In genomic region chr9:14372437-14373318, GRCh38 we compare ENCODE assay signal across 10 cellular contexts. TPM values are rescaled to one million over a fixed set of nuclear protein-coding genes. Genes with fewer than 3 reads are reported as not detected.
DNase-seq lines count a peak whose midpoint lies in the region; ATAC-seq, FAIRE-seq and TF ChIP-seq lines count a peak whose summit lies in the region.
"Had no signal": no experiment of that assay in that cellular context is flagged by ENCODE, and none has a peak within 500 bp of the region (broad histone marks: within the 10 kb centered on the region; RNA-seq: fewer than 3 reads in every experiment).

No MANE protein-coding gene starts in this region.

- H3K4me1 ChIP-seq in A549 (peaks cover 26% of the 10 kb centered on the region), HUES48 (ENCODE audit: control insufficient read depth, insufficient read depth, low read length) (peaks cover 20% of the 10 kb centered on the region), HepG2 (ENCODE audit: insufficient read depth, low read length) (peaks cover 23% of the 10 kb centered on the region), kidney (ENCODE audit: control insufficient read depth in 1 of 2, insufficient read depth in 1 of 2, low read depth in 1 of 2, low read length in 2 of 2) (no peaks in the 10 kb centered on the region)

- H3K9ac ChIP-seq in HUES48 (ENCODE audit: low read depth, low read length), result peak overlapping the region; percentile 26; the same call in 1 of the 2 replicates
- H3K9ac ChIP-seq in HepG2 (ENCODE audit: insufficient read depth, low read depth, low read length), result no peak overlapping the region
- no peak overlapping the region for H3K9ac ChIP-seq in kidney (ENCODE audit: low read length in 2 of 2)

- intact Hi-C loops in HepG2 (cut with micrococcal nuclease; ENCODE audit: unreplicated experiment) (no loop called here), kidney (cut with DNase I) (no loop called here)

- FAIRE-seq in A549 (lab: Jason Lieb, UNC) (peak; percentile 78), HepG2 (lab: Jason Lieb, UNC) (no peak), kidney (lab: Jason Lieb, UNC) (no peak)
- FAIRE-seq: TTC549 had no signal

- WGBS in A549 (ENCODE audit: missing lambda C conversion rate), result 15% methylated on average over 4 of the region's 4 CpGs
- WGBS in HepG2 (ENCODE audit: low lambda C conversion rate), result 2% methylated on average over 4 of the region's 4 CpGs

- POLR2A ChIA-PET in A549 (lab: Yijun Ruan, JAX), result interaction anchor here (0.6 to 1.1 kb wide), 3 partner anchors 9 to 1106 kb away, joined by 3 to 4 read pairs (median 4); no protein-coding TSS in a partner anchor
- POLR2A ChIA-PET in HepG2 (lab: Yijun Ruan, JAX), result no interaction called here

- TF ChIP-seq RAD21 in A549 (conservative IDR thresholded peaks at IDR 0.05 in 1 of 2, IDR thresholded peaks at IDR 0.05 in 1 of 2) (0 out of 5 replicates have a peak, but pooled peaks of 1 of the 2 experiments have one; percentile 20), HepG2 (CRISPR knock-in tag; IDR thresholded peaks at IDR 0.05) (no peak)

- H3K36me3 ChIP-seq in HUES48 (ENCODE audit: control insufficient read depth, insufficient read depth, low read length), result no peaks in the 10 kb centered on the region
- H3K36me3 ChIP-seq in HepG2 (replicated peaks in 1 of 2; ENCODE audit: control insufficient read depth in 1 of 2, insufficient read depth in 2 of 2, low read length in 2 of 2), result no peaks in the 10 kb centered on the region
- H3K36me3 ChIP-seq in kidney (ENCODE audit: control insufficient read depth in 1 of 2, insufficient read depth in 2 of 2, low read length in 2 of 2), result no peaks in the 10 kb centered on the region

- H3K4me3 ChIP-seq in A549, result no peak overlapping the region
- H3K4me3 ChIP-seq in HUES48 (ENCODE audit: low read depth, low read length), result peak overlapping the region; percentile 4; the same call in 1 of the 2 replicates
- no peak overlapping the region for H3K4me3 ChIP-seq in cardiac fibroblast (replicated peaks in 1 of 2; ENCODE audit: low read depth in 2 of 2, low read length in 2 of 2)
- no peak overlapping the region for H3K4me3 ChIP-seq in HepG2 (replicated peaks in 1 of 3; ENCODE audit: insufficient read depth in 1 of 3, low read depth in 2 of 3, low read length in 3 of 3)
- H3K4me3 ChIP-seq in kidney (ENCODE audit: low read length in 2 of 2), result no peak overlapping the region

- DNase-seq in A549 (ENCODE audit: low read depth in 1 of 2, low spot score in 1 of 2) (peak; percentile 52 to 67), cardiac fibroblast (ENCODE audit: low read depth in 2 of 2) (peak; percentile 77), HepG2 (ENCODE audit: low spot score) (peak; percentile 53), kidney (no peak), MV-4-11 (lab: John Stamatoyannopoulos, UW) (no peak)
- DNase-seq: CD4-positive, CD25-positive, alpha-beta regulatory T cell had no signal

- peak; percentile 93 to 96 for ATAC-seq in A549
- peak; percentile 55; the same call in 2 of the 3 replicates for ATAC-seq in HepG2
- ATAC-seq in GM19035 (IDR thresholded peaks at IDR 0.05; ENCODE audit: unreplicated experiment), result no peak
- no peak for ATAC-seq in HG02678 (IDR thresholded peaks at IDR 0.05; ENCODE audit: unreplicated experiment)

- no peak for TF ChIP-seq CTCF in A549 (IDR thresholded peaks at IDR 0.05)
- TF ChIP-seq CTCF in cardiac fibroblast (IDR thresholded peaks at IDR 0.05; ENCODE audit: low read depth, low read length), result no peak
- TF ChIP-seq CTCF in HepG2 (CRISPR knock-in tag; IDR thresholded peaks at IDR 0.05), result no peak
- TF ChIP-seq CTCF in kidney (IDR thresholded peaks at IDR 0.05; ENCODE audit: borderline replicate concordance, extremely low read depth, insufficient read depth), result no peak

- CTCF ChIA-PET in A549 (lab: Yijun Ruan, JAX) (interaction anchor here (0.9 to 1.9 kb wide), 2 partner anchors 19 to 24 kb away, joined by 3 to 19 read pairs; no protein-coding TSS in a partner anchor), HepG2 (lab: Yijun Ruan, JAX; ENCODE audit: low intra/inter-chr PET ratio, low total read pairs) (no interaction called here)

- H3K27me3 ChIP-seq in HUES48 (ENCODE audit: control insufficient read depth, insufficient read depth, low read length) (no peaks in the 10 kb centered on the region), HepG2 (ENCODE audit: control insufficient read depth in 1 of 2, insufficient read depth in 2 of 2, low read length in 2 of 2) (no peaks in the 10 kb centered on the region)

- H3K9me3 ChIP-seq in A549, result peaks cover 8% of the 10 kb centered on the region; the same call in 1 of the 3 replicates
- no peaks in the 10 kb centered on the region for H3K9me3 ChIP-seq in HUES48 (ENCODE audit: control insufficient read depth, insufficient read depth, low read length)
- H3K9me3 ChIP-seq in HepG2 (ENCODE audit: low read length), result no peaks in the 10 kb centered on the region
- no peaks in the 10 kb centered on the region for H3K9me3 ChIP-seq in kidney (ENCODE audit: control insufficient read depth in 1 of 2, low read length in 2 of 2)

- no peaks in the 10 kb centered on the region for H3K79me2 ChIP-seq in HepG2 (ENCODE audit: insufficient read depth, low read length)

- no peaks in the 10 kb centered on the region for H4K20me1 ChIP-seq in HepG2 (ENCODE audit: insufficient read depth, low read length)

- H2AFZ ChIP-seq in HepG2 (ENCODE audit: low read length), result no peak overlapping the region

- no TSS peak for BruUV-seq in HepG2 (replicated peaks; lab: Mats Ljungman, UMichigan)

- H3K4me2 ChIP-seq in A549, result peak overlapping the region; percentile 78
- no peak overlapping the region for H3K4me2 ChIP-seq in HepG2 (ENCODE audit: low read depth, low read length)

- in situ Hi-C loops in HepG2 (cut with HindIII; ENCODE audit: extremely low pct_ligation_motif_present, low pct_unique_long_range_greater_than_20kb), result loop anchor here (25.0 kb wide), 3 partner anchors 560 to 1335 kb away; no protein-coding TSS in a partner anchor

- peak overlapping the region; percentile 77 to 82 for H3K27ac ChIP-seq in A549
- peak overlapping the region; percentile 86 for H3K27ac ChIP-seq in HUES48 (ENCODE audit: low read depth, low read length)
- no peak overlapping the region for H3K27ac ChIP-seq in HepG2 (ENCODE audit: extremely low read length, insufficient read depth, low read length)
- H3K27ac ChIP-seq in kidney (ENCODE audit: low read depth in 2 of 2, low read length in 2 of 2), result no peak overlapping the region

- TF ChIP-seq POLR2A in A549 (IDR thresholded peaks at IDR 0.05; ENCODE audit: low read length) (no peak), HepG2 (IDR thresholded peaks at IDR 0.05; ENCODE audit: insufficient read depth in 1 of 2, low read depth in 2 of 2, low read length in 2 of 2) (no peak)

- TF ChIP-seq EP300 in A549 (IDR thresholded peaks at IDR 0.05), result no peak
- TF ChIP-seq EP300 in HepG2 (IDR thresholded peaks at IDR 0.05; ENCODE audit: low read depth in 2 of 2, low read length in 2 of 2), result 0 out of 4 replicates have a peak, but pooled peaks of 1 of the 2 experiments have one; percentile 8
- no peak for TF ChIP-seq EP300 in HepG2 (CRISPR knock-in tag; IDR thresholded peaks at IDR 0.05; ENCODE audit: borderline replicate concordance)

TF ChIP-seq in A549, 52 proteins besides CTCF, POLR2A, EP300 and RAD21 (continues in another document):
- TF ChIP-seq ESRRA (IDR thresholded peaks at IDR 0.05; ENCODE audit: borderline replicate concordance, low read length), result 0 out of 2 replicates have a peak, but pooled peaks have one; percentile 43
- TF ChIP-seq ZC3H11A (IDR thresholded peaks at IDR 0.05), result no peak
- peak; percentile 97 for TF ChIP-seq FOXS1 (CRISPR knock-in tag; IDR thresholded peaks at IDR 0.05)

TF ChIP-seq in HepG2, 621 proteins besides CTCF, POLR2A, EP300 and RAD21 (continues in another document):
- TF ChIP-seq ZNF567 (CRISPR knock-in tag; IDR thresholded peaks at IDR 0.05; ENCODE audit: borderline replicate concordance) (no peak), RARA (CRISPR knock-in tag; IDR thresholded peaks at IDR 0.05) (0 out of 2 replicates have a peak, but pooled peaks have one; percentile 10), KLF9 (CRISPR knock-in tag; IDR thresholded peaks at IDR 0.05; ENCODE audit: low read depth) (no peak)
- TF ChIP-seq, protein P1, sequence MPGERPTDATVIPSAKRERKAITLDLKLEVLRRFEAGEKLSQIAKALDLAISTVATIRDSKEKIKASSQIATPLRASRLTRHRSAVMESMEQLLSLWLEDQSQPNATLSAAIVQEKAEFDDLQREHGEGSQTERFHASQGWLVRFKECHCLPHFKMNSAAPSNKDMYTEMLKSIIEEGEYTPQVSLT (CRISPR knock-in tag; IDR thresholded peaks at IDR 0.05; ENCODE audit: borderline replicate concordance, low read depth), result no peak

RNA-seq across cellular contexts. Expression of gene NFIB, which starts 58.7 kb away (rescaled TPM):
- polyA plus RNA-seq in A549 (2011; rRNA removed), result 21.7 and 27.1 TPM in 2 replicates
- 7.4 and 8.2 TPM in 2 replicates for polyA plus RNA-seq in A549 (2012; cell fraction: cytosol; rRNA removed)
- polyA plus RNA-seq in A549 (2012; cell fraction: nucleus; rRNA removed), result 7.4 and 11.4 TPM in 2 replicates
- polyA plus RNA-seq in A549 (2017; fragmentation: RNase III; extraction: RNeasy Plus Mini Kit Qiagen cat#74134 plus additional on column Dnase treatment), result 10.7 to 13.2 TPM (median 12.0 TPM) in 3 replicates
- 59.3 and 63.6 TPM in 2 replicates for polyA minus RNA-seq in A549 (2011; rRNA and poly(A)+ RNA removed)
- 2.4 and 4.6 TPM in 2 replicates for total RNA-seq in HepG2 (2016; rRNA removed; fragmentation: Illumina TruSeq; extraction: Trizol)
- total RNA-seq in HepG2 (2016; cell fraction: cytosol; rRNA removed; fragmentation: Illumina TruSeq; extraction: Trizol; ENCODE audit: low read depth), result 4.1 TPM in 2 replicates
- 1.6 and 4.1 TPM in 2 replicates for total RNA-seq in HepG2 (2016; cell fraction: insoluble cytoplasmic fraction; rRNA removed; fragmentation: Illumina TruSeq; extraction: Trizol)
- 1.4 and 1.6 TPM in 2 replicates for total RNA-seq in HepG2 (2016; cell fraction: membrane; rRNA removed; fragmentation: Illumina TruSeq; extraction: Trizol)
- total RNA-seq in HepG2 (2016; cell fraction: nucleus; rRNA removed; fragmentation: Illumina TruSeq; extraction: Trizol), result 18.2 and 18.4 TPM in 2 replicates
- polyA plus RNA-seq in HepG2 (2011; rRNA removed), result 0.98 and 1.4 TPM in 2 replicates
- 0.17 and 0.32 TPM in 2 replicates for polyA plus RNA-seq in HepG2 (2011; cell fraction: cytosol; rRNA removed)
- polyA plus RNA-seq in HepG2 (2011; cell fraction: nucleus; rRNA removed), result 3.9 and 4.5 TPM in 2 replicates
- polyA plus RNA-seq in HepG2 (2012), result 1.1 and 1.7 TPM in 2 replicates
- polyA plus RNA-seq in HepG2 (2016; cell fraction: cytosol; fragmentation: Illumina TruSeq; extraction: Trizol; ENCODE audit: low read depth), result 0.20 TPM in 2 replicates
- 1.4 and 1.7 TPM in 2 replicates for polyA plus RNA-seq in HepG2 (2016; cell fraction: insoluble cytoplasmic fraction; fragmentation: Illumina TruSeq; extraction: Trizol; ENCODE audit: low read depth)
- polyA plus RNA-seq in HepG2 (2016; cell fraction: membrane; fragmentation: Illumina TruSeq; extraction: Trizol; ENCODE audit: low read depth), result 0.31 and 0.49 TPM in 2 replicates
- 5.7 and 6.1 TPM in 2 replicates for polyA plus RNA-seq in HepG2 (2016; cell fraction: nucleus; fragmentation: Illumina TruSeq; extraction: Trizol; ENCODE audit: insufficient read depth, low read depth)
- polyA minus RNA-seq in HepG2 (2011; rRNA and poly(A)+ RNA removed; ENCODE audit: low replicate concordance), result 3.1 and 48.1 TPM in 2 replicates
- 1.1 and 3.5 TPM in 2 replicates for polyA minus RNA-seq in HepG2 (2011; cell fraction: cytosol; rRNA and poly(A)+ RNA removed)
- 25.6 and 28.5 TPM in 2 replicates for polyA minus RNA-seq in HepG2 (2011; cell fraction: nucleus; rRNA and poly(A)+ RNA removed)
- 112 TPM for total RNA-seq in kidney
- polyA plus RNA-seq in kidney (ENCODE audit: insufficient read depth, low read depth, low replicate concordance), result 15.6 TPM
- polyA plus RNA-seq: CD4-positive, CD25-positive, alpha-beta regulatory T cell had no signal

Comparison
In these comparisons a context has a peak if more than half of its experiments do, and no peak if none do; other contexts are left out.
1. ATAC-seq: peak in A549 (2 of 2) and HepG2 (single experiment); none in GM19035 (single experiment) and HG02678 (single experiment).
2. DNase-seq: peak in A549 (2 of 2), cardiac fibroblast (2 of 2) and HepG2 (single experiment); none in kidney (single experiment) and MV-4-11 (single experiment).
3. H3K27ac ChIP-seq: peak in A549 (2 of 2) and HUES48 (single experiment); none in HepG2 (single experiment) and kidney (0 of 2).
4. Of the 38 proteins assayed by ChIP-seq in both HepG2 and A549: peak only in HepG2: none; only in A549: CEBPB, ESRRA, JUNB and MAX; in both: FOSL2; in neither: 30; mixed calls (peak in some experiments, not most) for 3.